In the genomic region with DNA sequence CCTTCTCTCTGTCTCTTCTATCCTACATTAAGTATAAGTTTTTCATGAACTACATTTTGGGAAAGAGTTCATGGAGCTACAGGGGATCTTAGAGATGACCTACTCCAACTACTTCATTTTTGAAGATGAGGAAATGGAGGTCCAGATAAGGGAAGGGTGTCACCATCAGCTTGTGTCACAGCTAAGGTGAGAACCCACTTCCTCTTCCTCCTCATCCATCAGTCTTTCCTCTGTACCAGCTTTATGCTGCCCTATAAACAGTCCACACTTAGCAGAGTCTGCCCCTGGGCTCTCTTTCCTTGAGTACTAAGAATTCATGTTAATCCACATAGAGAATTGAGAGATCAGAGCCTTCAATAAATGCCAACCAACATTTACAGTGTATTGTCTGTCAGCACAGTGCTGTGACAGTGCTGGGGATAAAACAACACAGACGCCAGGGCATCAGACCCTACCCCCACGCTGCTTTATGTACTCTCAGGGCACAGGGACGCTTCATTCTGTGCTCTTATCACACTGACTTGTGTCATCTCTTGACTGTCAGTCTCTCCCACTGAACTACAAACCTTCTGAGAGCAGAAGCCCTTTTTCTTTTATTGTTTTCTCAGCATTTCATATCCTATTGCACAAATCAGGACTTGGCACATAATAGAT, we compare ENCODE assay signal across 13 cellular contexts.
A peak's percentile ranks its signal among the peaks of the same experiment; 100 is the strongest.
DNase-seq lines count a peak whose midpoint lies in the region; ATAC-seq lines count a peak whose summit lies in the region.
"Had no signal": no experiment of that assay in that cellular context is flagged by ENCODE, and none has a peak within 500 bp of the region (broad histone marks: within the 10 kb centered on the region; RNA-seq: fewer than 3 reads in every experiment).

No MANE protein-coding gene starts in this region.

- H3K36me3 Mint-ChIP-seq in activated T-cell treated with anti-CD3 and anti-CD28 coated beads, Interleukin-2, amount 50 U/mL, for 24 hours (ENCODE audit: low read depth), result no peaks in the 10 kb centered on the region
- no peaks in the 10 kb centered on the region for H3K36me3 Mint-ChIP-seq in activated naive CD8-positive, alpha-beta T cell treated with anti-CD3 and anti-CD28 coated beads, Interleukin-2, amount 50 U/mL, for 24 hours (ENCODE audit: low read depth)
- H3K36me3 Mint-ChIP-seq in stimulated activated effector memory CD8-positive, alpha-beta T cell treated with anti-CD3 and anti-CD28 coated beads, Interleukin-12 subunit alpha, Interleukin-12 subunit beta, amount 100 ng/mL, for 72 hours, result no peaks in the 10 kb centered on the region

- H3K27ac Mint-ChIP-seq in activated T-cell treated with anti-CD3 and anti-CD28 coated beads, Interleukin-2, amount 50 U/mL, for 24 hours, result peak overlapping the region; percentile 83
- peak overlapping the region; percentile 66 for H3K27ac Mint-ChIP-seq in activated naive CD8-positive, alpha-beta T cell treated with anti-CD3 and anti-CD28 coated beads, Interleukin-2, amount 50 U/mL, for 24 hours
- peak overlapping the region; percentile 93 for H3K27ac Mint-ChIP-seq in stimulated activated effector memory CD8-positive, alpha-beta T cell treated with anti-CD3 and anti-CD28 coated beads, Interleukin-12 subunit alpha, Interleukin-12 subunit beta, amount 100 ng/mL, for 72 hours

- in situ Hi-C loops in HAP-1 (cut with MboI; ENCODE audit: low sequenced_read_pairs), result no loop called here

- no peaks in the 10 kb centered on the region for H3K9me3 Mint-ChIP-seq in activated T-cell treated with anti-CD3 and anti-CD28 coated beads, Interleukin-2, amount 50 U/mL, for 24 hours
- peaks cover 3% of the 10 kb centered on the region for H3K9me3 Mint-ChIP-seq in activated naive CD8-positive, alpha-beta T cell treated with anti-CD3 and anti-CD28 coated beads, Interleukin-2, amount 50 U/mL, for 24 hours
- peaks cover 4% of the 10 kb centered on the region for H3K9me3 Mint-ChIP-seq in stimulated activated effector memory CD8-positive, alpha-beta T cell treated with anti-CD3 and anti-CD28 coated beads, Interleukin-12 subunit alpha, Interleukin-12 subunit beta, amount 100 ng/mL, for 72 hours

- peaks cover 54% of the 10 kb centered on the region for H3K4me1 Mint-ChIP-seq in activated T-cell treated with anti-CD3 and anti-CD28 coated beads, Interleukin-2, amount 50 U/mL, for 24 hours (ENCODE audit: low read depth)
- H3K4me1 Mint-ChIP-seq in activated naive CD8-positive, alpha-beta T cell treated with anti-CD3 and anti-CD28 coated beads, Interleukin-2, amount 50 U/mL, for 24 hours, result peaks cover 63% of the 10 kb centered on the region
- peaks cover 78% of the 10 kb centered on the region for H3K4me1 Mint-ChIP-seq in stimulated activated effector memory CD8-positive, alpha-beta T cell treated with anti-CD3 and anti-CD28 coated beads, Interleukin-12 subunit alpha, Interleukin-12 subunit beta, amount 100 ng/mL, for 72 hours

- H3K36me3 ChIP-seq in HAP-1 (replicated peaks), result no peaks in the 10 kb centered on the region
- H3K36me3 ChIP-seq: sigmoid colon had no signal

- no peak for DNase-seq in activated T-cell treated with anti-CD3 and anti-CD28 coated beads, Interleukin-2, amount 50 U/mL, for 24 hours
- no peak for DNase-seq in activated T-cell treated with anti-CD3 and anti-CD28 coated beads, Interleukin-2, amount 50 U/mL, for 48 hours
- DNase-seq in MV-4-11 (lab: John Stamatoyannopoulos, UW) (peak; percentile 13), HAP-1 (ENCODE audit: low spot score in 2 of 2) (no peak), midbrain (lab: John Stamatoyannopoulos, UW) (no peak), HCEC 1CT (no peak)
- no peak for DNase-seq in activated naive CD8-positive, alpha-beta T cell treated with anti-CD3 and anti-CD28 coated beads, Interleukin-2, amount 50 U/mL, for 24 hours
- no peak for DNase-seq in stimulated activated effector memory CD8-positive, alpha-beta T cell treated with anti-CD3 and anti-CD28 coated beads, Interleukin-12 subunit alpha, Interleukin-12 subunit beta, amount 100 ng/mL, for 72 hours (ENCODE audit: low spot score in 2 of 2)
- DNase-seq: ACHN; NCI-H2171; sigmoid colon; stimulated activated CD4-positive, alpha-beta T cell treated with anti-CD3 and anti-CD28 coated beads, Interleukin-4, amount 100 ng/mL, for 4 hours had no signal

- H3K4me3 Mint-ChIP-seq in activated T-cell treated with anti-CD3 and anti-CD28 coated beads, Interleukin-2, amount 50 U/mL, for 24 hours, result no peak overlapping the region
- H3K4me3 Mint-ChIP-seq in activated naive CD8-positive, alpha-beta T cell treated with anti-CD3 and anti-CD28 coated beads, Interleukin-2, amount 50 U/mL, for 24 hours, result peak overlapping the region; percentile 0
- peak overlapping the region; percentile 46 for H3K4me3 Mint-ChIP-seq in stimulated activated effector memory CD8-positive, alpha-beta T cell treated with anti-CD3 and anti-CD28 coated beads, Interleukin-12 subunit alpha, Interleukin-12 subunit beta, amount 100 ng/mL, for 72 hours

- no peaks in the 10 kb centered on the region for H3K9me3 ChIP-seq in HAP-1
- H3K9me3 ChIP-seq: sigmoid colon had no signal

- no peak overlapping the region for H3K4me3 ChIP-seq in HAP-1
- H3K4me3 ChIP-seq: lung, sigmoid colon had no signal

- no peaks in the 10 kb centered on the region for H3K27me3 Mint-ChIP-seq in activated T-cell treated with anti-CD3 and anti-CD28 coated beads, Interleukin-2, amount 50 U/mL, for 24 hours
- no peaks in the 10 kb centered on the region for H3K27me3 Mint-ChIP-seq in activated naive CD8-positive, alpha-beta T cell treated with anti-CD3 and anti-CD28 coated beads, Interleukin-2, amount 50 U/mL, for 24 hours

- no peaks in the 10 kb centered on the region for H3K27me3 ChIP-seq in HAP-1 (ENCODE audit: low read depth)
- H3K27me3 ChIP-seq: sigmoid colon had no signal

- peak; percentile 48 for ATAC-seq in activated naive CD8-positive, alpha-beta T cell treated with anti-CD3 and anti-CD28 coated beads, Interleukin-2, amount 50 U/mL, for 24 hours
- peak; percentile 55 for ATAC-seq in stimulated activated effector memory CD8-positive, alpha-beta T cell treated with anti-CD3 and anti-CD28 coated beads, Interleukin-12 subunit alpha, Interleukin-12 subunit beta, amount 100 ng/mL, for 72 hours

- no peaks in the 10 kb centered on the region for H3K4me1 ChIP-seq in HAP-1
- H3K4me1 ChIP-seq: sigmoid colon had no signal
